15 cellular contexts compared by ENCODE assay signal in the genomic region with DNA sequence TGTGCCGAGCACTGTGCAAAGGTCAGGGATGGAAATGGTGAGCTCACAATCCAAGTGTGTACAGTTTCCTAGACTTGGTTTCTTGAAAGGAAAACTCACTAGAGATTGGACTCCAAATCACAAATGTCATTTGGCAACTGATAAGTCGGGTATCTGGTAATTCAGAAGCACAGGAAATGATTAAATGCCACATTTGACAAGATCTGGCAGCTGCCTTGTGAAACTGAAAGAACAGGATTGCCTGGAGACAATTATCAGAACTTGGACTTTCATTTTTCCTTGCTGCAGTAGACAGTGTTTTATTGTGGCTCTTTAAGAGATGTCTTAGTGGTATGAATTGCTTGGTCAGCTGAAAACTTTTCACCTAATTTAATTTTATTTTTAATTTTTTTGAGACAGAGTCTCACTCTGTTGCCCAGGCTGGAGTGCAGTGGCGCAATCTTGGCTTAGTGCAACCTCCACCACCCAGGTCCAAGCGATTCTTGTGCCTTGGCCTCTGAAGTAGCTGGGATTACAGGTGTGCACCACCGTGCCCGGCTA. TPM values are rescaled to one million over a fixed set of nuclear protein-coding genes. Genes with fewer than 3 reads are reported as not detected.
DNase-seq lines count a peak whose midpoint lies in the region; ATAC-seq and TF ChIP-seq lines count a peak whose summit lies in the region.
"Had no signal": no experiment of that assay in that cellular context is flagged by ENCODE, and none has a peak within 500 bp of the region (broad histone marks: within the 10 kb centered on the region; RNA-seq: fewer than 3 reads in every experiment).

No MANE protein-coding gene starts in this region.

- no peak overlapping the region for H2AFZ ChIP-seq in mammary epithelial cell (ENCODE audit: low read depth, low read length)

- H3K27me3 Mint-ChIP-seq in endothelial cell (ENCODE audit: unreplicated experiment), result peaks cover 2% of the 10 kb centered on the region
- H3K27me3 Mint-ChIP-seq: activated T-cell treated with anti-CD3 and anti-CD28 coated beads, Interleukin-2, amount 50 U/mL, for 24 hours had no signal

- no peaks in the 10 kb centered on the region for H4K20me1 ChIP-seq in mammary epithelial cell (ENCODE audit: insufficient read depth, low read length)

- H3K36me3 ChIP-seq in mammary epithelial cell (ENCODE audit: insufficient read depth, low read length), result peaks cover 10% of the 10 kb centered on the region
- no peaks in the 10 kb centered on the region for H3K36me3 ChIP-seq in breast epithelium
- no peaks in the 10 kb centered on the region for H3K36me3 ChIP-seq in transverse colon
- H3K36me3 ChIP-seq: ascending aorta had no signal

- H3K79me2 ChIP-seq in mammary epithelial cell (ENCODE audit: insufficient read depth, low read length), result peaks cover 92% of the 10 kb centered on the region

- H3K9me3 ChIP-seq in mammary epithelial cell (replicated peaks; ENCODE audit: insufficient read depth, low read length) (no peaks in the 10 kb centered on the region), breast epithelium (no peaks in the 10 kb centered on the region), transverse colon (no peaks in the 10 kb centered on the region)
- H3K9me3 ChIP-seq: ascending aorta had no signal

- WGBS in mammary epithelial cell (ENCODE audit: low coverage, missing lambda C conversion rate), result 73% methylated on average over 6 of the region's 6 CpGs
- WGBS in transverse colon (ENCODE audit: low coverage in 1 of 2), 2 donors, result 57 to 71% methylated on average over 3 to 6 of the region's 6 CpGs

- peak overlapping the region; percentile 91 for H3K27ac ChIP-seq in mammary epithelial cell (ENCODE audit: insufficient read depth, low read depth, low read length)
- no peak overlapping the region for H3K27ac ChIP-seq in breast epithelium
- peak overlapping the region; percentile 51 to 70 (median 66) for H3K27ac ChIP-seq in transverse colon
- H3K27ac ChIP-seq: ascending aorta had no signal

- H3K4me3 Mint-ChIP-seq in endothelial cell (ENCODE audit: unreplicated experiment), result no peak overlapping the region
- H3K4me3 Mint-ChIP-seq: activated T-cell treated with anti-CD3 and anti-CD28 coated beads, Interleukin-2, amount 50 U/mL, for 24 hours; WTC11 had no signal

- DNase-seq in mammary epithelial cell (no peak), breast epithelium (ENCODE audit: low spot score in 2 of 2) (no peak), SK-MEL-5 (ENCODE audit: low read depth, low spot score) (peak; percentile 58), foreskin melanocyte (peak; percentile 78), transverse colon (no peak), endothelial cell (ENCODE audit: low spot score) (no peak)
- DNase-seq: activated T-cell treated with anti-CD3 and anti-CD28 coated beads, Interleukin-2, amount 50 U/mL, for 24 hours; NCI-H82; stimulated activated CD4-positive, alpha-beta T cell treated with anti-CD3 and anti-CD28 coated beads, Interleukin-1b, Interleukin-23, amount 100 ng/mL, for 48 hours had no signal

- H3K27me3 ChIP-seq in mammary epithelial cell (ENCODE audit: insufficient read depth, low read length) (no peaks in the 10 kb centered on the region), breast epithelium (no peaks in the 10 kb centered on the region), transverse colon (no peaks in the 10 kb centered on the region)
- H3K27me3 ChIP-seq: ascending aorta, dorsolateral prefrontal cortex had no signal

- H3K4me2 ChIP-seq in mammary epithelial cell (ENCODE audit: insufficient read depth, low read depth, low read length), result peak overlapping the region; percentile 34

- no peaks in the 10 kb centered on the region for H3K36me3 Mint-ChIP-seq in endothelial cell (ENCODE audit: low read depth, unreplicated experiment)

- H3K9me3 Mint-ChIP-seq in endothelial cell (ENCODE audit: unreplicated experiment), result no peaks in the 10 kb centered on the region
- H3K9me3 Mint-ChIP-seq: activated T-cell treated with anti-CD3 and anti-CD28 coated beads, Interleukin-2, amount 50 U/mL, for 24 hours; WTC11 had no signal

- H3K4me1 ChIP-seq in mammary epithelial cell (ENCODE audit: insufficient read depth, low read length), result peaks cover 70% of the 10 kb centered on the region
- H3K4me1 ChIP-seq in breast epithelium, result peaks cover 8 to 11% of the 10 kb centered on the region in 2 donors
- peaks cover 17 to 64% (median 33%) of the 10 kb centered on the region in 4 donors for H3K4me1 ChIP-seq in transverse colon
- H3K4me1 ChIP-seq: ascending aorta had no signal

- in situ Hi-C loops in mammary epithelial cell (cut with MboI; ENCODE audit: low sequenced_read_pairs in 2 of 2) (no loop called here), SK-MEL-5 (cut with HindIII; ENCODE audit: low pct_unique_long_range_greater_than_20kb, low sequenced_read_pairs) (no loop called here), transverse colon (cut with MboI; ENCODE audit: low pct_ligation_motif_present in 1 of 4, low pct_unique_long_range_greater_than_20kb in 1 of 4, low sequenced_read_pairs in 3 of 4) (no loop called here)

- peaks cover 11% of the 10 kb centered on the region for H3K4me1 Mint-ChIP-seq in endothelial cell (ENCODE audit: unreplicated experiment)

- H3K27ac Mint-ChIP-seq in endothelial cell (ENCODE audit: unreplicated experiment), result no peak overlapping the region

- ATAC-seq in GM18907 (IDR thresholded peaks at IDR 0.05; ENCODE audit: unreplicated experiment), result no peak
- no peak for ATAC-seq in GM18870 (IDR thresholded peaks at IDR 0.05; ENCODE audit: unreplicated experiment)
- ATAC-seq: GM12878, WTC11 had no signal

- no peak for TF ChIP-seq EP300 in transverse colon (IDR thresholded peaks at IDR 0.05; ENCODE audit: low read depth)

- dilution Hi-C loops in mammary epithelial cell (cut with HindIII; ENCODE audit: low sequenced_read_pairs), result no loop called here

- no peak for TF ChIP-seq CTCF in mammary epithelial cell (conservative IDR thresholded peaks at IDR 0.05 in 1 of 2, IDR thresholded peaks at IDR 0.05 in 1 of 2; ENCODE audit: extremely low read depth in 1 of 2, insufficient read depth in 1 of 2, low read depth in 1 of 2, low read length in 2 of 2)
- TF ChIP-seq CTCF in breast epithelium (IDR thresholded peaks at IDR 0.05), result no peak
- no peak for TF ChIP-seq CTCF in transverse colon (IDR thresholded peaks at IDR 0.05)
- TF ChIP-seq CTCF in endothelial cell (IDR thresholded peaks at IDR 0.05; ENCODE audit: unreplicated experiment), result no peak

- BruUV-seq in mammary epithelial cell (replicated peaks; lab: Mats Ljungman, UMichigan), result no TSS peak

- CTCF ChIA-PET in mammary epithelial cell (lab: Charles Lee; ENCODE audit: low non-redundant PET), result no interaction called here

- intact Hi-C loops in mammary epithelial cell (cut with micrococcal nuclease) (no loop called here), breast epithelium (cut with DNase I; ENCODE audit: low total_unique reads) (no loop called here), transverse colon (cut with DNase I; ENCODE audit: low total_unique reads) (no loop called here)

- H3K4me3 ChIP-seq in mammary epithelial cell (replicated peaks in 1 of 3; ENCODE audit: insufficient read depth in 1 of 3, low read depth in 2 of 3, low read length in 3 of 3), result no peak overlapping the region
- no peak overlapping the region for H3K4me3 ChIP-seq in breast epithelium
- no peak overlapping the region for H3K4me3 ChIP-seq in transverse colon
- H3K4me3 ChIP-seq: ascending aorta, dorsolateral prefrontal cortex, GM12878 had no signal

- peak overlapping the region; percentile 28 for H3K9ac ChIP-seq in mammary epithelial cell (ENCODE audit: insufficient read depth, low read length)

- TF ChIP-seq POLR2A in breast epithelium (IDR thresholded peaks at IDR 0.05) (no peak), transverse colon (IDR thresholded peaks at IDR 0.05) (no peak)

RNA-seq across cellular contexts. Expression of gene ITGA6, which starts 19.2 kb away (rescaled TPM):
- 100 to 1,000 TPM; 562 to 887 TPM for total RNA-seq in mammary epithelial cell
- 134 TPM for polyA plus RNA-seq in mammary epithelial cell
- polyA minus RNA-seq in mammary epithelial cell, result 741 TPM
- 10 to 100 TPM; 45.9 to 99.5 (median 93.1) TPM for total RNA-seq in breast epithelium
- 61.5 and 65.3 TPM in 2 replicates for total RNA-seq in SK-MEL-5 (2014; rRNA removed; shearing (Covaris generic))
- 61.0 and 77.1 TPM in 2 replicates for polyA plus RNA-seq in SK-MEL-5 (2015; cell fraction: cytosol; rRNA removed)
- polyA plus RNA-seq in SK-MEL-5 (2015; cell fraction: nucleus; rRNA removed), result 67.0 and 101 TPM in 2 replicates
- total RNA-seq in transverse colon, result 100 to 1,000 TPM in 3 of 4 donors, 10 to 100 TPM in 1; 80.4 to 267 (median 207) TPM
- total RNA-seq in endothelial cell (ENCODE audit: unreplicated experiment), result 34.0 TPM

Comparison
In these comparisons a context has a peak if more than half of its experiments do, and no peak if none do; other contexts are left out.
1. H3K27ac ChIP-seq: peak in mammary epithelial cell (single experiment) and transverse colon (4 of 4); none in breast epithelium (0 of 2).
2. DNase-seq: peak in SK-MEL-5 (single experiment) and foreskin melanocyte (single experiment); none in mammary epithelial cell (single experiment), breast epithelium (0 of 2), transverse colon (single experiment) and endothelial cell (single experiment).